14 cellular contexts compared by ENCODE assay signal in genomic region chr10:117431160-117431559, GRCh38. TPM values are rescaled to one million over a fixed set of nuclear protein-coding genes. Genes with fewer than 3 reads are reported as not detected.
A peak's percentile ranks its signal among the peaks of the same experiment; 100 is the strongest.
DNase-seq lines count a peak whose midpoint lies in the region; ATAC-seq, FAIRE-seq and TF ChIP-seq lines count a peak whose summit lies in the region.
"Had no signal": no experiment of that assay in that cellular context is flagged by ENCODE, and none has a peak within 500 bp of the region (broad histone marks: within the 10 kb centered on the region; RNA-seq: fewer than 3 reads in every experiment).

No MANE protein-coding gene starts in this region.

- peak; percentile 53 for TF ChIP-seq CTCF in A549 (IDR thresholded peaks at IDR 0.05)
- TF ChIP-seq CTCF in HCT116 (IDR thresholded peaks at IDR 0.05 in 2 of 3, conservative IDR thresholded peaks at IDR 0.05 in 1 of 3; ENCODE audit: borderline replicate concordance in 1 of 3, insufficient read depth in 1 of 3, low read depth in 2 of 3, low read length in 2 of 3), result peak in 2 of 3 experiments; percentile 34 to 37; a peak in 2 of 6 replicates
- no peak for TF ChIP-seq CTCF in glutamatergic neuron (IDR thresholded peaks at IDR 0.05; ENCODE audit: partially characterized antibody, unreplicated experiment)

- WGBS in A549 (ENCODE audit: missing lambda C conversion rate), result 30% methylated on average over 4 of the region's 4 CpGs

- peak; percentile 70 to 80 for ATAC-seq in A549
- ATAC-seq in HCT116, result peak; percentile 58
- no peak for ATAC-seq in HG02610 (IDR thresholded peaks at IDR 0.05; ENCODE audit: unreplicated experiment)
- ATAC-seq: activated CD4-positive, alpha-beta T cell treated with anti-CD3 and anti-CD28 coated beads for 36 hours had no signal

- no peak overlapping the region for H3K4me3 ChIP-seq in A549
- no peak overlapping the region for H3K4me3 ChIP-seq in HCT116 (replicated peaks in 1 of 2; ENCODE audit: low read depth in 1 of 2, low read length in 2 of 2)

- CTCF ChIA-PET in A549 (lab: Yijun Ruan, JAX), result interaction anchor here (0.7 to 7.0 kb wide), 30 partner anchors 9 to 1027 kb away, joined by 3 to 59 read pairs (median 4); no protein-coding TSS in a partner anchor
- CTCF ChIA-PET in HCT116 (lab: Charles Lee), result interaction anchor here (0.9 to 9.0 kb wide), 11 partner anchors 11 to 1113 kb away, joined by 3 to 92 read pairs (median 5); no protein-coding TSS in a partner anchor

- intact Hi-C loops in HCT116 (cut with micrococcal nuclease), result no loop called here

- H3K27me3 Mint-ChIP-seq in glutamatergic neuron (ENCODE audit: unreplicated experiment), result peaks cover 9% of the 10 kb centered on the region

- H3K27ac ChIP-seq in A549, result no peak overlapping the region
- no peak overlapping the region for H3K27ac ChIP-seq in HCT116 (ENCODE audit: low read depth, low read length)

- POLR2A ChIA-PET in A549 (lab: Yijun Ruan, JAX) (no interaction called here), HCT116 (lab: Charles Lee) (no interaction called here)

- H3K79me2 ChIP-seq in HCT116 (ENCODE audit: insufficient read depth, low read length), result no peaks in the 10 kb centered on the region

- H3K4me1 Mint-ChIP-seq in glutamatergic neuron (ENCODE audit: low read depth, unreplicated experiment), result peaks cover 20% of the 10 kb centered on the region
- H3K4me1 Mint-ChIP-seq: activated CD4-positive, alpha-beta T cell treated with anti-CD3 and anti-CD28 coated beads for 36 hours; CD4-positive, CD25-positive, alpha-beta regulatory T cell; mesothelial cell of epicardium had no signal

- no peaks in the 10 kb centered on the region for H3K9me3 ChIP-seq in A549
- H3K9me3 ChIP-seq in HCT116 (ENCODE audit: control insufficient read depth in 1 of 2, insufficient read depth in 1 of 2, low read depth in 1 of 2, low read length in 2 of 2), result no peaks in the 10 kb centered on the region

- DNase-seq in A549 (ENCODE audit: low read depth in 1 of 2, low spot score in 1 of 2) (peak; percentile 21 to 53), HCT116 (ENCODE audit: low read depth, low spot score) (peak; percentile 28), RKO (ENCODE audit: low spot score) (peak; percentile 25), glutamatergic neuron (no peak), urothelium cell line (ENCODE audit: low spot score) (no peak), activated gamma-delta T cell treated with Interleukin-2 at 50 U/mL for 16 hours (no peak)
- no peak for DNase-seq in activated effector memory CD4-positive, alpha-beta T cell treated with anti-CD3 and anti-CD28 coated beads, Interleukin-2, amount 50 U/mL, for 16 hours
- DNase-seq: activated CD4-positive, alpha-beta T cell treated with anti-CD3 and anti-CD28 coated beads for 36 hours; CD4-positive, CD25-positive, alpha-beta regulatory T cell; H7 had no signal

- no peak overlapping the region for H3K9ac ChIP-seq in HCT116 (ENCODE audit: low read length)

- H3K9me3 Mint-ChIP-seq in glutamatergic neuron (ENCODE audit: unreplicated experiment), result peaks cover 3% of the 10 kb centered on the region
- H3K9me3 Mint-ChIP-seq: CD4-positive, CD25-positive, alpha-beta regulatory T cell; mesothelial cell of epicardium had no signal

- no peak overlapping the region for H2AFZ ChIP-seq in HCT116 (ENCODE audit: low read depth, low read length, poor library complexity, severe bottlenecking)

- RAD21 ChIA-PET in HCT116 (lab: Charles Lee; ENCODE audit: low non-redundant PET in 1 of 2, low total read pairs in 2 of 2, uncharacterized antibody in 2 of 2, unreplicated experiment in 2 of 2), result interaction anchor here in 1 of 2 experiments (0.9 to 1.0 kb wide), 2 partner anchors 47 to 49 kb away, joined by 3 read pairs; no protein-coding TSS in a partner anchor

- no peak overlapping the region for H3K27ac Mint-ChIP-seq in glutamatergic neuron (ENCODE audit: unreplicated experiment)
- H3K27ac Mint-ChIP-seq: activated CD4-positive, alpha-beta T cell treated with anti-CD3 and anti-CD28 coated beads for 36 hours; activated naive CD8-positive, alpha-beta T cell; CD4-positive, CD25-positive, alpha-beta regulatory T cell; mesothelial cell of epicardium had no signal

- TF ChIP-seq RAD21 in A549 (conservative IDR thresholded peaks at IDR 0.05 in 1 of 2, IDR thresholded peaks at IDR 0.05 in 1 of 2) (peak; percentile 61 to 66), HCT116 (IDR thresholded peaks at IDR 0.05; ENCODE audit: low read depth) (peak; percentile 58)

- no peak for TF ChIP-seq EP300 in A549 (IDR thresholded peaks at IDR 0.05)

- H4K20me1 ChIP-seq in HCT116 (ENCODE audit: insufficient read depth), result no peaks in the 10 kb centered on the region

- H3K9me2 ChIP-seq in HCT116 (ENCODE audit: insufficient read depth), result no peaks in the 10 kb centered on the region

- H3K4me1 ChIP-seq in A549 (peaks cover 6% of the 10 kb centered on the region; the same call in 1 of the 3 replicates), HCT116 (ENCODE audit: control insufficient read depth in 1 of 2, insufficient read depth in 2 of 2, low read length in 2 of 2) (no peaks in the 10 kb centered on the region)

- TF ChIP-seq POLR2A in A549 (IDR thresholded peaks at IDR 0.05; ENCODE audit: low read length) (no peak), HCT116 (IDR thresholded peaks at IDR 0.05; ENCODE audit: borderline replicate concordance, extremely low read depth, insufficient read depth, insufficient read length) (no peak)

- no TSS peak for BruUV-seq in HCT116 (replicated peaks; lab: Mats Ljungman, UMichigan)

- no peaks in the 10 kb centered on the region for H3K36me3 ChIP-seq in HCT116 (ENCODE audit: control insufficient read depth in 1 of 2, insufficient read depth in 2 of 2, low read length in 2 of 2)

- H3K36me3 Mint-ChIP-seq in glutamatergic neuron (ENCODE audit: unreplicated experiment), result no peaks in the 10 kb centered on the region
- H3K36me3 Mint-ChIP-seq: activated naive CD8-positive, alpha-beta T cell; CD4-positive, CD25-positive, alpha-beta regulatory T cell; mesothelial cell of epicardium had no signal

- H3K27me3 ChIP-seq in HCT116 (ENCODE audit: insufficient read depth, low read length), result peaks cover 18% of the 10 kb centered on the region; the same call in 1 of the 2 replicates

- H3K4me2 ChIP-seq in A549 (no peak overlapping the region), HCT116 (ENCODE audit: low read length) (no peak overlapping the region)

- no peak for FAIRE-seq in A549 (lab: Jason Lieb, UNC)
- no peak for FAIRE-seq in urothelium cell line (lab: Jason Lieb, UNC)
- FAIRE-seq: endothelial cell of umbilical vein had no signal

- H3K4me3 Mint-ChIP-seq in glutamatergic neuron (ENCODE audit: unreplicated experiment), result peak overlapping the region; percentile 11
- H3K4me3 Mint-ChIP-seq: activated CD4-positive, alpha-beta T cell treated with anti-CD3 and anti-CD28 coated beads for 36 hours; activated naive CD8-positive, alpha-beta T cell; mesothelial cell of epicardium had no signal

TF ChIP-seq in A549, 52 proteins besides CTCF, POLR2A, EP300 and RAD21:
- TF ChIP-seq BHLHE40 (IDR thresholded peaks at IDR 0.05; ENCODE audit: low read depth, low read length), result no peak
- no peak for TF ChIP-seq BCL3 (IDR thresholded peaks at IDR 0.05)
- peak; percentile 48 for TF ChIP-seq SMC3 (IDR thresholded peaks at IDR 0.05)

TF ChIP-seq in HCT116, 20 proteins besides CTCF, POLR2A, EP300 and RAD21:
- no peak for TF ChIP-seq CBX3 (IDR thresholded peaks at IDR 0.05; ENCODE audit: low read depth)
- no peak for TF ChIP-seq CEBPB (IDR thresholded peaks at IDR 0.05; ENCODE audit: low read depth)

RNA-seq across cellular contexts. Expression of gene PDZD8, which starts 55.9 kb away (rescaled TPM):
- 76.1 and 76.7 TPM in 2 replicates for polyA plus RNA-seq in A549 (2011; rRNA removed)
- 10.0 and 11.2 TPM in 2 replicates for polyA plus RNA-seq in A549 (2012; cell fraction: cytosol; rRNA removed)
- polyA plus RNA-seq in A549 (2012; cell fraction: nucleus; rRNA removed), result 4.0 and 4.3 TPM in 2 replicates
- polyA plus RNA-seq in A549 (2017; fragmentation: RNase III; extraction: RNeasy Plus Mini Kit Qiagen cat#74134 plus additional on column Dnase treatment), result 24.7 to 27.4 TPM (median 27.3 TPM) in 3 replicates
- polyA minus RNA-seq in A549 (2011; rRNA and poly(A)+ RNA removed), result 90.9 and 93.1 TPM in 2 replicates
- 61.7 TPM for total RNA-seq in HCT116 (2021; ENCODE audit: unreplicated experiment)
- polyA plus RNA-seq in HCT116 (2012), result 17.5 and 20.6 TPM in 2 replicates
- 23.3 TPM for total RNA-seq in glutamatergic neuron (ENCODE audit: unreplicated experiment)

Comparison
In these comparisons a context has a peak if more than half of its experiments do, and no peak if none do; other contexts are left out.
1. DNase-seq: peak in A549 (2 of 2), HCT116 (single experiment) and RKO (single experiment); none in glutamatergic neuron (single experiment), activated effector memory CD4-positive, alpha-beta T cell treated with anti-CD3 and anti-CD28 coated beads, Interleukin-2, amount 50 U/mL, for 16 hours (single experiment), urothelium cell line (single experiment) and activated gamma-delta T cell treated with Interleukin-2 at 50 U/mL for 16 hours (single experiment).
2. Of the 6 proteins assayed by ChIP-seq in both A549 and HCT116: peak only in A549: none; only in HCT116: none; in both: CTCF and RAD21; in neither: 4.